3 cellular contexts compared by ENCODE assay signal in genomic region chr11:80074837-80075236, GRCh38.
"Had no signal": no experiment of that assay in that cellular context is flagged by ENCODE, and none has a peak within 500 bp of the region (broad histone marks: within the 10 kb centered on the region; RNA-seq: fewer than 3 reads in every experiment).

No MANE protein-coding gene starts in this region.

- H3K4me3 ChIP-seq: GM12878 had no signal

- DNase-seq: GDM1, GF-D8 had no signal
